Comparison of ENCODE assay signal across 9 cellular contexts in the genomic region with DNA sequence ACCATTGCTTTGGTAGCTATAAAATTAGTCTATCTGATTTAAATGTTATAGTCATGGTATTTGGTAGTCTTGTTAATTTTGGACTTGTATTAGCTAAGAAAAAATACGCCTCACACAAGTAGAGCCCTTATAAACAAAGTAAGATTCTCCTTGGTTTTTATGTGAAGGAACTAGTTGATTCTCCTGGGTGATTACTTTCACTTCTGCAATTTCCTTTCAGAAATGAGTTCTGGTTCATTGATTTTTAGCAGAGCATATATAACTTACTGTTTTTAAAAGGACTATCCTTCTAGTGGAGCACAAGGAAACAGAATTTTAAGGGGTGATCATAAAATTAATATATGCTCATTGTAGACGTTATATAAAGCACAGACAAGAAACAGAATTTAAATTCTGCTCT.
DNase-seq lines count a peak whose midpoint lies in the region; ATAC-seq and TF ChIP-seq lines count a peak whose summit lies in the region.
"Had no signal": no experiment of that assay in that cellular context is flagged by ENCODE, and none has a peak within 500 bp of the region (broad histone marks: within the 10 kb centered on the region; RNA-seq: fewer than 3 reads in every experiment).

No MANE protein-coding gene starts in this region.

- DNase-seq in SIG-M5 treated with dmso at 0.1 percent for 504 hours (lab: John Stamatoyannopoulos, UW; ENCODE audit: unreplicated experiment), result peak; percentile 50
- no peak for DNase-seq in adrenal gland
- no peak for DNase-seq in cerebellar nuclear complex (lab: John Stamatoyannopoulos, UW)
- no peak for DNase-seq in stimulated activated CD4-positive, alpha-beta T cell treated with anti-CD3 and anti-CD28 coated beads, Interleukin-4, amount 100 ng/mL, for 1 hour

- WGBS in adrenal gland, 4 donors, result 76 to 85% (median 78%) methylated on average over 2 of the region's 2 CpGs

- no peaks in the 10 kb centered on the region for H3K4me1 ChIP-seq in adrenal gland (replicated peaks in 1 of 2)

- intact Hi-C loops in adrenal gland (cut with DNase I), result no loop called here

- H3K27ac ChIP-seq in adrenal gland, result no peak overlapping the region

- no peak overlapping the region for H3K4me3 ChIP-seq in adrenal gland
- H3K4me3 ChIP-seq: K562 had no signal

- TF ChIP-seq POLR2A in adrenal gland (IDR thresholded peaks at IDR 0.05), result no peak

- H3K9me3 ChIP-seq in adrenal gland (replicated peaks in 1 of 3), result no peaks in the 10 kb centered on the region

- TF ChIP-seq CTCF in adrenal gland (IDR thresholded peaks at IDR 0.05), result no peak

- H3K36me3 ChIP-seq in adrenal gland (replicated peaks in 1 of 2), result no peaks in the 10 kb centered on the region

- peak; percentile 68 for ATAC-seq in GM18499 (IDR thresholded peaks at IDR 0.05; ENCODE audit: insufficient read depth, unreplicated experiment)
- ATAC-seq in GM21367 (IDR thresholded peaks at IDR 0.05; ENCODE audit: unreplicated experiment), result peak; percentile 74
- peak; percentile 89 for ATAC-seq in HG03159 (IDR thresholded peaks at IDR 0.05; ENCODE audit: unreplicated experiment)
- ATAC-seq in GM18520 (IDR thresholded peaks at IDR 0.05; ENCODE audit: unreplicated experiment), result no peak
- ATAC-seq: K562 had no signal

- no peaks in the 10 kb centered on the region for H3K27me3 ChIP-seq in adrenal gland
